In genomic region chr3:71582612-71583568, GRCh38 we compare ENCODE assay signal across 8 cellular contexts. TPM values are rescaled to one million over a fixed set of nuclear protein-coding genes. Genes with fewer than 3 reads are reported as not detected.
DNase-seq lines count a peak whose midpoint lies in the region; ATAC-seq and TF ChIP-seq lines count a peak whose summit lies in the region.

No MANE protein-coding gene starts in this region.

- H3K27me3 Mint-ChIP-seq in central memory CD8-positive, alpha-beta T cell, result peaks cover 10% of the 10 kb centered on the region

- POLR2A ChIA-PET in GM10248 (lab: Yijun Ruan, JAX), result no interaction called here

- H3K4me3 Mint-ChIP-seq in central memory CD8-positive, alpha-beta T cell, result peak overlapping the region; percentile 96

- H3K36me3 Mint-ChIP-seq in central memory CD8-positive, alpha-beta T cell (ENCODE audit: insufficient read depth), result peaks cover 26% of the 10 kb centered on the region

- peak; percentile 33 for DNase-seq in GM10248 (ENCODE audit: extremely low spot score)
- DNase-seq in LNCaP clone FGC (ENCODE audit: low read depth), result no peak
- DNase-seq in activated CD4-positive, CD25-positive, alpha-beta regulatory T cell treated with anti-CD3 and anti-CD28 coated beads, Interleukin-2, amount 50 U/mL, for 16 hours (ENCODE audit: low read depth, low spot score), result peak; percentile 51
- DNase-seq in central memory CD8-positive, alpha-beta T cell (ENCODE audit: low spot score in 2 of 2), result peak; percentile 29 to 38
- peak; percentile 85 to 91 for DNase-seq in left colon
- peak; percentile 69 to 77 for DNase-seq in stimulated activated CD4-positive, alpha-beta T cell treated with anti-CD3 and anti-CD28 coated beads, Interleukin-1b, Interleukin-23, amount 100 ng/mL, for 4 hours (ENCODE audit: low read depth in 2 of 2)

- TF ChIP-seq CTCF in GM10248 (IDR thresholded peaks at IDR 0.05; ENCODE audit: control extremely low read depth, extremely low read depth, low read depth, missing control alignments) (no peak), LNCaP clone FGC (IDR thresholded peaks at IDR 0.05; ENCODE audit: control insufficient read depth, extremely low read depth, insufficient read depth) (no peak)

- ATAC-seq in central memory CD8-positive, alpha-beta T cell (replicated peaks; ENCODE audit: extremely low read depth, poor library complexity, severe bottlenecking), result peak; percentile 52
- ATAC-seq in left colon (peak; percentile 59), HG03159 (IDR thresholded peaks at IDR 0.05; ENCODE audit: unreplicated experiment) (no peak), GM21360 (IDR thresholded peaks at IDR 0.05; ENCODE audit: unreplicated experiment) (no peak)

- H3K4me1 Mint-ChIP-seq in central memory CD8-positive, alpha-beta T cell, result peaks cover 30% of the 10 kb centered on the region

- peak overlapping the region; percentile 86 for H3K4me3 ChIP-seq in LNCaP clone FGC (ENCODE audit: low read depth, low read length)

- H3K27ac Mint-ChIP-seq in central memory CD8-positive, alpha-beta T cell (ENCODE audit: low read depth), result peak overlapping the region; percentile 94

- CTCF ChIA-PET in GM10248 (lab: Yijun Ruan, JAX), result interaction anchor here (0.9 kb wide), 1 partner anchor 17 kb away, joined by 3 read pairs; no protein-coding TSS in a partner anchor

- intact Hi-C loops in left colon (cut with DNase I, micrococcal nuclease), result loop anchor here in 1 of 2 donors (5.0 to 10.0 kb wide), 3 partner anchors 278 to 518 kb away; no protein-coding TSS in a partner anchor

- H3K9me3 Mint-ChIP-seq in central memory CD8-positive, alpha-beta T cell, result no peaks in the 10 kb centered on the region

RNA-seq across cellular contexts. Expression of gene FOXP1, which starts 0.6 kb away (rescaled TPM):
- 100 to 1,000 TPM; 131 to 135 TPM for total RNA-seq in left colon

Comparison
In these comparisons a context has a peak if more than half of its experiments do, and no peak if none do; other contexts are left out.
1. ATAC-seq: peak in central memory CD8-positive, alpha-beta T cell (single experiment) and left colon (single experiment); none in HG03159 (single experiment) and GM21360 (single experiment).